In genomic region chr16:49470550-49470949, GRCh38 we compare ENCODE assay signal across 15 cellular contexts.
DNase-seq lines count a peak whose midpoint lies in the region; ATAC-seq and TF ChIP-seq lines count a peak whose summit lies in the region.
"Had no signal": no experiment of that assay in that cellular context is flagged by ENCODE, and none has a peak within 500 bp of the region (broad histone marks: within the 10 kb centered on the region; RNA-seq: fewer than 3 reads in every experiment).

No MANE protein-coding gene starts in this region.

- no peaks in the 10 kb centered on the region for H3K23me2 ChIP-seq in H9 (ENCODE audit: insufficient read length, low read depth, low read length, poor library complexity, severe bottlenecking)

- H2AFZ ChIP-seq in H9 (ENCODE audit: low read length): no peak overlapping the region

- 0 out of 22 replicates have a peak overlapping the region, but pooled peaks of 1 of the 11 experiments have one; percentile 7 for H3K9ac ChIP-seq in BLaER1 treated with 17β-estradiol and CSF1 and Interleukin-3, amounts not matched to agents 10 nM and 100 nM
- H3K9ac ChIP-seq in H9 (ENCODE audit: extremely low read depth, insufficient read length, low read length): no peak overlapping the region

- no peaks in the 10 kb centered on the region for H3K79me1 ChIP-seq in H9 (ENCODE audit: insufficient read depth, low read depth, low read length, poor library complexity, severe bottlenecking)

- H3K4me3 ChIP-seq in BLaER1 treated with 17β-estradiol and CSF1 and Interleukin-3, amounts not matched to agents 10 nM and 100 nM: no peak overlapping the region
- no peak overlapping the region for H3K4me3 ChIP-seq in sigmoid colon

- intact Hi-C loops in sigmoid colon (cut with DNase I): no loop called here

- no peak overlapping the region for H2AK5ac ChIP-seq in H9 (ENCODE audit: insufficient read length, low read length)

- H2BK5ac ChIP-seq in H9 (ENCODE audit: insufficient read length, low read length): no peak overlapping the region

- peak; percentile 15 for DNase-seq in H9
- DNase-seq in glutamatergic neuron: peak; percentile 7
- DNase-seq in sigmoid colon: peak; percentile 25
- no peak for DNase-seq in HuH-7.5 (ENCODE audit: low spot score)
- no peak for DNase-seq in T-helper 2 cell
- DNase-seq: DMS79; H7; NCI-H1417 treated with DMSO at 0.1 percent for 48 hours; NCI-H2029; NK-92 treated with Interleukin-12 subunit alpha and Interleukin-12 subunit beta, amount 100 ng/mL, for 24 hours; SIG-M5 had no signal

- no peak overlapping the region for H4K91ac ChIP-seq in H9 (ENCODE audit: insufficient read length, low read depth, low read length)

- TF ChIP-seq EP300 in sigmoid colon (IDR thresholded peaks at IDR 0.05): no peak

- peak overlapping the region in 8 of 11 experiments; percentile 20 to 56 (median 40); a peak in 13 of 22 replicates for H3K4me2 ChIP-seq in BLaER1 treated with 17β-estradiol and CSF1 and Interleukin-3, amounts not matched to agents 10 nM and 100 nM
- no peak overlapping the region for H3K4me2 ChIP-seq in H9 (ENCODE audit: insufficient read depth, insufficient read length, low read length)

- no peak for TF ChIP-seq POLR2A in sigmoid colon (IDR thresholded peaks at IDR 0.05)

- H3K4me1 Mint-ChIP-seq in H9 (peaks cover 2 to 8% of the 10 kb centered on the region in 2 experiments), glutamatergic neuron (ENCODE audit: low read depth, unreplicated experiment) (peaks cover 9% of the 10 kb centered on the region)

- no peak overlapping the region for H3T11ph ChIP-seq in H9 (ENCODE audit: low read length)

- no peak overlapping the region for H3K4ac ChIP-seq in H9 (ENCODE audit: low read depth, low read length)

- H2BK20ac ChIP-seq in H9 (ENCODE audit: low read depth, low read length, poor library complexity, severe bottlenecking): no peak overlapping the region

- H3K27ac ChIP-seq in BLaER1 treated with 17β-estradiol and CSF1 and Interleukin-3, amounts not matched to agents 10 nM and 100 nM: no peak overlapping the region; a peak in 1 of 22 replicates
- no peak overlapping the region for H3K27ac ChIP-seq in H9 (ENCODE audit: insufficient read length, low read depth, low read length)
- H3K27ac ChIP-seq in sigmoid colon: no peak overlapping the region

- H2BK120ac ChIP-seq in H9 (ENCODE audit: low read depth, low read length, poor library complexity, severe bottlenecking): no peak overlapping the region

- no peak overlapping the region for H3K14ac ChIP-seq in H9 (ENCODE audit: insufficient read depth, low read length)

- no peaks in the 10 kb centered on the region for H4K20me1 ChIP-seq in BLaER1 treated with 17β-estradiol and CSF1 and Interleukin-3, amounts not matched to agents 10 nM and 100 nM
- no peaks in the 10 kb centered on the region for H4K20me1 ChIP-seq in H9 (ENCODE audit: control insufficient read depth, insufficient read depth, insufficient read length)

- H4K8ac ChIP-seq in H9 (replicated peaks; ENCODE audit: insufficient read length, low read depth, low read length): no peak overlapping the region

- ATAC-seq in HG03025 (IDR thresholded peaks at IDR 0.05; ENCODE audit: low FRiP score, unreplicated experiment): no peak
- ATAC-seq: CD8-positive, alpha-beta T cell had no signal

- H3K27ac Mint-ChIP-seq in H9: peak overlapping the region in 1 of 3 experiments; percentile 23; a peak in 1 of 7 replicates
- no peak overlapping the region for H3K27ac Mint-ChIP-seq in glutamatergic neuron (ENCODE audit: unreplicated experiment)
- H3K27ac Mint-ChIP-seq: B cell; CD8-positive, alpha-beta T cell had no signal

- no peak overlapping the region for H2BK12ac ChIP-seq in H9 (ENCODE audit: insufficient read length, low read depth, low read length)

- H3K27me3 Mint-ChIP-seq in H9 (ENCODE audit: low read depth) (peaks cover 17% of the 10 kb centered on the region), glutamatergic neuron (ENCODE audit: unreplicated experiment) (peaks cover 7% of the 10 kb centered on the region)
- H3K27me3 Mint-ChIP-seq: B cell had no signal

- H3K9me3 ChIP-seq in BLaER1 treated with 17β-estradiol and CSF1 and Interleukin-3, amounts not matched to agents 10 nM and 100 nM (replicated peaks in 1 of 11): no peaks in the 10 kb centered on the region
- H3K9me3 ChIP-seq in H9 (ENCODE audit: control insufficient read depth, low read depth, low read length) (no peaks in the 10 kb centered on the region), sigmoid colon (no peaks in the 10 kb centered on the region)

- no peak overlapping the region for H3K23ac ChIP-seq in H9 (ENCODE audit: insufficient read length, low read depth, low read length)

- H3K27me3 ChIP-seq in BLaER1 treated with 17β-estradiol and CSF1 and Interleukin-3, amounts not matched to agents 10 nM and 100 nM: peaks cover 0 to 4% (median 0%) of the 10 kb centered on the region in 11 experiments; a peak in 4 of 22 replicates
- no peaks in the 10 kb centered on the region; the same call in 1 of the 2 replicates for H3K27me3 ChIP-seq in H9 (ENCODE audit: insufficient read depth, low read length)
- H3K27me3 ChIP-seq in sigmoid colon: peaks cover 0 to 8% (median 0%) of the 10 kb centered on the region in 3 donors

- H3K36me3 Mint-ChIP-seq in H9 (ENCODE audit: insufficient read depth in 1 of 3, low read depth in 3 of 3) (no peaks in the 10 kb centered on the region), glutamatergic neuron (ENCODE audit: unreplicated experiment) (no peaks in the 10 kb centered on the region)
- H3K36me3 Mint-ChIP-seq: CD8-positive, alpha-beta T cell had no signal

- H3K9me3 Mint-ChIP-seq in H9 (no peaks in the 10 kb centered on the region), glutamatergic neuron (ENCODE audit: unreplicated experiment) (peaks cover 7% of the 10 kb centered on the region)
- H3K9me3 Mint-ChIP-seq: CD8-positive, alpha-beta T cell had no signal

- H3K18ac ChIP-seq in H9 (ENCODE audit: insufficient read length, low read depth, low read length): no peak overlapping the region

- no peak for TF ChIP-seq CTCF in H9 (conservative IDR thresholded peaks at IDR 0.05)
- no peak for TF ChIP-seq CTCF in glutamatergic neuron (IDR thresholded peaks at IDR 0.05; ENCODE audit: partially characterized antibody, unreplicated experiment)
- TF ChIP-seq CTCF in sigmoid colon (IDR thresholded peaks at IDR 0.05): no peak

- H3K4me3 Mint-ChIP-seq in H9 (no peak overlapping the region), glutamatergic neuron (ENCODE audit: unreplicated experiment) (no peak overlapping the region)
- H3K4me3 Mint-ChIP-seq: B cell; CD8-positive, alpha-beta T cell had no signal

- H3K4me1 ChIP-seq in BLaER1 treated with 17β-estradiol and CSF1 and Interleukin-3, amounts not matched to agents 10 nM and 100 nM: peaks cover 0 to 60% (median 47%) of the 10 kb centered on the region in 10 experiments; a peak in 15 of 20 replicates
- H3K4me1 ChIP-seq in H9 (ENCODE audit: insufficient read depth, low read length): no peaks in the 10 kb centered on the region
- no peaks in the 10 kb centered on the region for H3K4me1 ChIP-seq in sigmoid colon

- no peak overlapping the region for H2BK15ac ChIP-seq in H9 (ENCODE audit: low read depth, low read length)

- no CpG with 5 or more reads among the region's 2 CpGs for WGBS in H9 (ENCODE audit: extremely low coverage, insufficient read length, low lambda C conversion rate)
- 85% methylated on average over 2 of the region's 2 CpGs for WGBS in sigmoid colon, 2 donors

- H3K36me3 ChIP-seq in BLaER1 treated with 17β-estradiol and CSF1 and Interleukin-3, amounts not matched to agents 10 nM and 100 nM: no peaks in the 10 kb centered on the region
- H3K36me3 ChIP-seq in sigmoid colon: no peaks in the 10 kb centered on the region

- H3K79me2 ChIP-seq in H9 (ENCODE audit: insufficient read depth, low read length): no peaks in the 10 kb centered on the region

- H4K5ac ChIP-seq in H9 (ENCODE audit: insufficient read length, low read depth, low read length): no peak overlapping the region

- no peak overlapping the region for H3K56ac ChIP-seq in H9 (ENCODE audit: insufficient read length, low read depth, low read length)

Comparison
In these comparisons a context has a peak if more than half of its experiments do, and no peak if none do; other contexts are left out.
1. DNase-seq: peak in H9 (single experiment), glutamatergic neuron (single experiment) and sigmoid colon (single experiment); none in HuH-7.5 (single experiment) and T-helper 2 cell (0 of 5).